ENCODE assay signal across 2 cellular contexts in genomic region chr17:72368191-72368590, GRCh38.
A peak's percentile ranks its signal among the peaks of the same experiment; 100 is the strongest.
TF ChIP-seq lines count a peak whose summit lies in the region.

No MANE protein-coding gene starts in this region.

TF ChIP-seq in HEK293, 187 proteins besides CTCF, POLR2A, EP300 and RAD21:
- peak; percentile 79 for TF ChIP-seq PRDM10 (tag by site-specific recombination; IDR thresholded peaks at IDR 0.05)
- no peak for TF ChIP-seq TSHZ1 (tag by site-specific recombination; IDR thresholded peaks at IDR 0.05; ENCODE audit: borderline replicate concordance)

TF ChIP-seq in K562, 482 proteins besides CTCF, POLR2A, EP300 and RAD21 (continued from another document):
- no peak for TF ChIP-seq SNAPC5 (CRISPR knock-in tag; IDR thresholded peaks at IDR 0.05)
